In genomic region chr5:104079861-104080645, GRCh38 we compare ENCODE assay signal across 1 cellular context.
A peak's percentile ranks its signal among the peaks of the same experiment; 100 is the strongest.
TF ChIP-seq lines count a peak whose summit lies in the region.
"Not testable (repeated sequence)": the region's sequence is repeated elsewhere in the genome, so short reads cannot be mapped to it uniquely, and the experiment has no call there.

No MANE protein-coding gene starts in this region.

TF ChIP-seq in K562, 482 proteins besides CTCF, POLR2A, EP300 and RAD21 (continued from another document):
- 0 out of 2 replicates have a peak, but pooled peaks have one; percentile 13 for TF ChIP-seq SMARCA4 (IDR thresholded peaks at IDR 0.05)
- TF ChIP-seq CEBPB (tag; IDR thresholded peaks at IDR 0.05) = 0 out of 2 replicates have a peak, but pooled peaks have one; percentile 16
- peak; percentile 82 for TF ChIP-seq HNRNPLL (IDR thresholded peaks at IDR 0.05; ENCODE audit: low read depth, low read length, poor library complexity, severe bottlenecking)
- peak; percentile 82 for TF ChIP-seq TAF9B (IDR thresholded peaks at IDR 0.05; ENCODE audit: partially characterized antibody)
- 0 out of 2 replicates have a peak, but pooled peaks have one; percentile 49 for TF ChIP-seq ATF4 (CRISPR knock-in tag; IDR thresholded peaks at IDR 0.05)
- TF ChIP-seq SMAD4 (CRISPR knock-in tag; conservative IDR thresholded peaks at IDR 0.05) = peak; percentile 51; the same call in 1 of the 2 replicates
- peak; percentile 59; the same call in 1 of the 2 replicates for TF ChIP-seq HDAC2 (IDR thresholded peaks at IDR 0.05)
- TF ChIP-seq ATF7 (IDR thresholded peaks at IDR 0.05) = 0 out of 2 replicates have a peak, but pooled peaks have one; percentile 34
- TF ChIP-seq CEBPG (CRISPR knock-in tag; IDR thresholded peaks at IDR 0.05) = not testable (repeated sequence)
- TF ChIP-seq CEBPG (tag; conservative IDR thresholded peaks at IDR 0.05 in 1 of 2, IDR thresholded peaks at IDR 0.05 in 1 of 2) = peak in 1 of 2 experiments; percentile 54; a peak in 2 of 4 replicates
